ENCODE assay signal across 17 cellular contexts in the genomic region with DNA sequence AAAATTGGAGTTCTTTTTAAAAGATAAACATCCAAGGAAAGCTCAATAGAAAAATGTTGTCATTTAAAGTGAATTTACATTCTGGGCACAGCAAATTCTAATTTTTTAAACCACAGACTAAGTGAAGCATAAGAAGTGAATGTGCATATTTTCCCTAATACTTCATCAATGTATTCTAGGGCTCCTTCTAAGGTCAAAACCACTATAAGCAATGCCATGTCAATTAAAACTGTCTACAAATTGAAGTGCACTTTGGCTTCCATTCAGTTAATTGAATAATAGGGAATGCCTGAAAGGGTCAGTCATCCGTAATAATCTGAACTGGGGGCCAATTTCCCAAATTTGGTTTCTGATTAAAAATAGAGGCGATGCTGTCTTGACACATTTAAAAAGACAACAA.
A peak's percentile ranks its signal among the peaks of the same experiment; 100 is the strongest.
DNase-seq lines count a peak whose midpoint lies in the region; TF ChIP-seq lines count a peak whose summit lies in the region.
"Had no signal": no experiment of that assay in that cellular context is flagged by ENCODE, and none has a peak within 500 bp of the region (broad histone marks: within the 10 kb centered on the region; RNA-seq: fewer than 3 reads in every experiment).

No MANE protein-coding gene starts in this region.

- H3K4me1 Mint-ChIP-seq in HFFc6 (ENCODE audit: low read depth), result peaks cover 10% of the 10 kb centered on the region; the same call in 1 of the 2 replicates
- peaks cover 7% of the 10 kb centered on the region for H3K4me1 Mint-ChIP-seq in endodermal cell

- in situ Hi-C loops in astrocyte of the cerebellum (cut with HindIII; ENCODE audit: low sequenced_read_pairs), result no loop called here

- H3K27me3 ChIP-seq in endodermal cell (ENCODE audit: control insufficient read depth, insufficient read depth, low read length, poor library complexity, severe bottlenecking), result no peaks in the 10 kb centered on the region
- H3K27me3 ChIP-seq: BE2C had no signal

- 92% methylated on average over 2 of the region's 2 CpGs; no CpG with 5 or more reads in 1 of the 2 experiments for WGBS in endodermal cell (ENCODE audit: insufficient coverage in 1 of 2, insufficient read length in 1 of 2), 2 experiments

- H3K4me1 ChIP-seq in endodermal cell (ENCODE audit: control insufficient read depth, insufficient read depth, low read length), result peaks cover 2% of the 10 kb centered on the region

- H3K9me3 Mint-ChIP-seq in HFFc6 (no peaks in the 10 kb centered on the region), endodermal cell (no peaks in the 10 kb centered on the region)

- no peaks in the 10 kb centered on the region for H3K9me3 ChIP-seq in endodermal cell (ENCODE audit: control insufficient read depth, low read length)
- H3K9me3 ChIP-seq: BE2C had no signal

- no peak overlapping the region for H3K27ac ChIP-seq in endodermal cell (ENCODE audit: low read depth, low read length)

- H3K36me3 Mint-ChIP-seq in HFFc6 (ENCODE audit: low read depth) (no peaks in the 10 kb centered on the region), endodermal cell (ENCODE audit: low read depth) (no peaks in the 10 kb centered on the region)

- no peaks in the 10 kb centered on the region for H3K36me3 ChIP-seq in endodermal cell (ENCODE audit: control insufficient read depth, insufficient read depth, low read length)
- H3K36me3 ChIP-seq: BE2C had no signal

- TF ChIP-seq CTCF in HFFc6 (IDR thresholded peaks at IDR 0.05) (no peak), astrocyte of the cerebellum (IDR thresholded peaks at IDR 0.05; ENCODE audit: low read depth, low read length, missing control alignments) (no peak), endodermal cell (conservative IDR thresholded peaks at IDR 0.05) (no peak)

- H3K4me3 ChIP-seq in astrocyte of the cerebellum (ENCODE audit: low read depth, low read length) (no peak overlapping the region), endodermal cell (ENCODE audit: low read length) (no peak overlapping the region)
- H3K4me3 ChIP-seq: K562 had no signal

- H3K9ac ChIP-seq in endodermal cell (ENCODE audit: extremely low read depth, low read length, poor library complexity, severe bottlenecking), result no peak overlapping the region

- DNase-seq in HFFc6, result peak; percentile 19
- DNase-seq in NCI-H446 (lab: John Stamatoyannopoulos, UW), result peak; percentile 54 to 76
- peak; percentile 4 for DNase-seq in astrocyte of the cerebellum (ENCODE audit: low read depth)
- peak; percentile 27 for DNase-seq in retina
- no peak for DNase-seq in effector CD4-positive, alpha-beta T cell
- DNase-seq in NCI-H2081 (lab: John Stamatoyannopoulos, UW), result no peak
- DNase-seq in endodermal cell, result no peak
- DNase-seq: BE2C, H7, MM.1S, NCI-H1048, NCI-H1436 treated with DMSO at 0.1 percent for 48 hours, NCI-H2029, NCI-H510A, NCI-H748 treated with DMSO at 0.1 percent for 48 hours, T-helper 1 cell had no signal

- no peak overlapping the region for H3K27ac Mint-ChIP-seq in HFFc6
- H3K27ac Mint-ChIP-seq in endodermal cell, result no peak overlapping the region

- H3K27me3 Mint-ChIP-seq in HFFc6 (ENCODE audit: insufficient read depth), result no peaks in the 10 kb centered on the region
- no peaks in the 10 kb centered on the region for H3K27me3 Mint-ChIP-seq in endodermal cell (ENCODE audit: insufficient read depth)

- no peak overlapping the region for H3K4me3 Mint-ChIP-seq in HFFc6
- no peak overlapping the region for H3K4me3 Mint-ChIP-seq in endodermal cell

Comparison
In these comparisons a context has a peak if more than half of its experiments do, and no peak if none do; other contexts are left out.
1. DNase-seq: peak in HFFc6 (single experiment), NCI-H446 (2 of 2), astrocyte of the cerebellum (single experiment) and retina (single experiment); none in effector CD4-positive, alpha-beta T cell (single experiment), NCI-H2081 (0 of 2) and endodermal cell (single experiment).